In the genomic region with DNA sequence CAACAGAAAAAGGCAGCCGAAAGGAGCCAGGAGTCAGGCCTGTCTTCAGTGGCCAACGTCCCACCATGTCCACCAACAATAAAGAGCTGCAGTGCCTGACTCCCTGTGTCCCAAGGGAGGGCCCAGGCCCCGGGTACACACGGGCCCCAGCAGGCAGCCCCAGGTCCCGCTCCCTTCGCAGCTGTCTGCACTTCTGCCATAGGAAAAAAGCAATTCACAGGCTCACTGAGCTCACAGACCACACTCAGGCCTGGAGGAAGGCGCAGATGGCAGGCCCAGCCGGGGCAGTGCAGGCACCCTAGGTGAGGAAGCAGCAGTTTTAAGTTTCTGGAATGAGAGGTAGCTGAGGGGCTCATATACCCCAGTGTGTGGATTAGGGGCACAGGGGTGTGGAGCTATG, we compare ENCODE assay signal across 27 cellular contexts.
"Had no signal": no experiment of that assay in that cellular context is flagged by ENCODE, and none has a peak within 500 bp of the region (broad histone marks: within the 10 kb centered on the region; RNA-seq: fewer than 3 reads in every experiment).

No MANE protein-coding gene starts in this region.

- ATAC-seq: activated CD8-positive, alpha-beta T cell treated with anti-CD3 and anti-CD28 coated beads for 36 hours; gastroesophageal sphincter; left cardiac atrium; naive thymus-derived CD8-positive, alpha-beta T cell had no signal

- H3K27me3 ChIP-seq: adrenal gland, ascending aorta, cardiac muscle cell, gastroesophageal sphincter, right atrium auricular region, testis had no signal

- H3K36me3 ChIP-seq: adrenal gland, cardiac muscle cell, right atrium auricular region had no signal

- H3K9me3 ChIP-seq: adrenal gland, ascending aorta, gastroesophageal sphincter, right atrium auricular region, testis had no signal

- DNase-seq: activated B cell treated with CpG ODN at 0.5 μM for 24 hours; activated CD4-positive, alpha-beta T cell treated with anti-CD3 and anti-CD28 coated beads, Interleukin-2, amount 50 U/mL, for 1 hour; activated CD8-positive, alpha-beta T cell treated with anti-CD3 and anti-CD28 coated beads for 36 hours; activated naive CD4-positive, alpha-beta T cell treated with Interleukin-2 at 50 U/mL for 16 hours; activated naive CD8-positive, alpha-beta T cell treated with anti-CD3 and anti-CD28 coated beads for 36 hours; activated T-cell treated with anti-CD3 and anti-CD28 coated beads, Interleukin-2, amount 50 U/mL, for 48 hours; adrenal gland; hippocampal formation; naive thymus-derived CD8-positive, alpha-beta T cell; occipital lobe; stimulated activated CD4-positive, alpha-beta T cell treated with anti-CD3 and anti-CD28 coated beads, Interleukin-2, amount 100 ng/mL, for 48 hours; T-helper 1 cell; testis; trophoblast cell had no signal

- H3K4me1 ChIP-seq: adrenal gland, ascending aorta, parathyroid adenoma, right atrium auricular region, testis had no signal

- H3K27ac Mint-ChIP-seq: activated B cell treated with CpG ODN at 0.5 μM for 24 hours; activated naive CD8-positive, alpha-beta T cell treated with anti-CD3 and anti-CD28 coated beads for 36 hours; memory B cell; T-helper 2 cell treated with Interferon-gamma antibody and Interleukin-4, amounts not matched to agents 5 μg/mL and 100 μg/mL, for 36 hours had no signal

- H3K9ac ChIP-seq: parathyroid adenoma had no signal

- H3K9me3 Mint-ChIP-seq: activated B cell treated with CpG ODN at 0.5 μM for 24 hours; activated CD8-positive, alpha-beta T cell treated with anti-CD3 and anti-CD28 coated beads for 36 hours; activated naive CD8-positive, alpha-beta T cell treated with anti-CD3 and anti-CD28 coated beads for 36 hours; memory B cell; naive thymus-derived CD8-positive, alpha-beta T cell; T-helper 2 cell treated with Interferon-gamma antibody and Interleukin-4, amounts not matched to agents 5 μg/mL and 100 μg/mL, for 36 hours had no signal

- H2AFZ ChIP-seq: parathyroid adenoma had no signal

- H3K27ac ChIP-seq: adrenal gland, ascending aorta, cardiac muscle cell, coronary artery, gastroesophageal sphincter, parathyroid adenoma, right atrium auricular region, testis had no signal

- H3K27me3 Mint-ChIP-seq: activated B cell treated with CpG ODN at 0.5 μM for 24 hours; activated CD8-positive, alpha-beta T cell treated with anti-CD3 and anti-CD28 coated beads for 36 hours; activated naive CD8-positive, alpha-beta T cell treated with anti-CD3 and anti-CD28 coated beads for 36 hours; memory B cell; naive thymus-derived CD8-positive, alpha-beta T cell had no signal

- FAIRE-seq: endothelial cell of umbilical vein, keratinocyte had no signal

- H3K4me3 Mint-ChIP-seq: activated B cell treated with CpG ODN at 0.5 μM for 24 hours; activated CD8-positive, alpha-beta T cell treated with anti-CD3 and anti-CD28 coated beads for 36 hours; activated naive CD8-positive, alpha-beta T cell treated with anti-CD3 and anti-CD28 coated beads for 36 hours; brain; memory B cell; naive thymus-derived CD8-positive, alpha-beta T cell; neural crest cell; T-helper 2 cell treated with Interferon-gamma antibody and Interleukin-4, amounts not matched to agents 5 μg/mL and 100 μg/mL, for 36 hours had no signal

- H3K4me3 ChIP-seq: adrenal gland, ascending aorta, cardiac muscle cell, coronary artery, gastroesophageal sphincter, right atrium auricular region, testis had no signal

- H3K4me1 Mint-ChIP-seq: activated B cell treated with CpG ODN at 0.5 μM for 24 hours, brain, neural crest cell had no signal
